In the genomic region with DNA sequence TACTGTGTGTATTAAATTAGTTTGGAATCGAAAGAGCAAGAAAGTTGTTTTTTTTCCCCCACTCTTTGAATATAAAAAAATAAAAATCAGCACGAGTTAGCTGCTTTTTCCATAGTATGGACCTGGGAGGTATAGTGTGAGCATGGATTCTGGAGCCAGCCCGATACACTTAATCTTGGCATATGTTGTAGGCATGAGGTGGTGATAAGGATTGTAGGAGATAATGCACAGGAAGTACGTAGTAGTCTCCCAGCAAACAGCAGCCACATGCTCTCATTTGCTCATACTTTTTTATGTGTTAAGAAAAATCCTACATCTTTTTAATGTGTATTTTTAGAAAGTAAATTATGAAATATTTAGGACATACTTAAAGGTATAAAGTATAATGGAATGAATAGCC, we compare ENCODE assay signal across 15 cellular contexts. TPM values are rescaled to one million over a fixed set of nuclear protein-coding genes. Genes with fewer than 3 reads are reported as not detected.
DNase-seq lines count a peak whose midpoint lies in the region; ATAC-seq and TF ChIP-seq lines count a peak whose summit lies in the region.
"Had no signal": no experiment of that assay in that cellular context is flagged by ENCODE, and none has a peak within 500 bp of the region (broad histone marks: within the 10 kb centered on the region; RNA-seq: fewer than 3 reads in every experiment).

No MANE protein-coding gene starts in this region.

- H3K4me1 ChIP-seq in CD4-positive, CD25-positive, alpha-beta regulatory T cell (ENCODE audit: control insufficient read depth, insufficient read depth, low read length, poor library complexity, severe bottlenecking): peaks cover 23% of the 10 kb centered on the region

- peaks cover 5 to 34% (median 23%) of the 10 kb centered on the region in 4 donors for H3K4me1 Mint-ChIP-seq in CD4-positive, CD25-positive, alpha-beta regulatory T cell
- peaks cover 17% of the 10 kb centered on the region for H3K4me1 Mint-ChIP-seq in activated naive CD8-positive, alpha-beta T cell (ENCODE audit: low read depth)
- H3K4me1 Mint-ChIP-seq in nephron: peaks cover 10% of the 10 kb centered on the region

- H3K27ac Mint-ChIP-seq in CD4-positive, CD25-positive, alpha-beta regulatory T cell: peak overlapping the region; percentile 62 to 100 (median 63)
- peak overlapping the region; percentile 99 for H3K27ac Mint-ChIP-seq in activated naive CD8-positive, alpha-beta T cell
- H3K27ac Mint-ChIP-seq in nephron: peak overlapping the region; percentile 45 to 100 (median 59)
- H3K27ac Mint-ChIP-seq: activated CD4-positive, alpha-beta T cell treated with anti-CD3 and anti-CD28 coated beads, Interleukin-2, amount 10 ng/mL, durations not matched to agents 24 days and 14 days had no signal

- no peaks in the 10 kb centered on the region for H3K9me3 Mint-ChIP-seq in CD4-positive, CD25-positive, alpha-beta regulatory T cell
- no peaks in the 10 kb centered on the region for H3K9me3 Mint-ChIP-seq in activated naive CD8-positive, alpha-beta T cell (ENCODE audit: low read depth)
- peaks cover 2% of the 10 kb centered on the region for H3K9me3 Mint-ChIP-seq in nephron
- H3K9me3 Mint-ChIP-seq: activated CD4-positive, alpha-beta T cell treated with anti-CD3 and anti-CD28 coated beads, Interleukin-2, amount 10 ng/mL, durations not matched to agents 24 days and 14 days; T-helper 2 cell treated with Interferon-gamma antibody and Interleukin-4, amounts not matched to agents 5 μg/mL and 100 μg/mL, for 36 hours had no signal

- H3K4me3 ChIP-seq in CD4-positive, CD25-positive, alpha-beta regulatory T cell (ENCODE audit: low read depth, low read length): no peak overlapping the region
- H3K4me3 ChIP-seq: cardiac muscle cell, GM12878 had no signal

- H3K27me3 ChIP-seq in CD4-positive, CD25-positive, alpha-beta regulatory T cell (ENCODE audit: control insufficient read depth, insufficient read depth, low read length): no peaks in the 10 kb centered on the region
- H3K27me3 ChIP-seq: cardiac muscle cell had no signal

- H3K4me3 Mint-ChIP-seq in CD4-positive, CD25-positive, alpha-beta regulatory T cell: peak overlapping the region in 2 of 4 donors; percentile 60 to 61
- peak overlapping the region; percentile 5 for H3K4me3 Mint-ChIP-seq in activated naive CD8-positive, alpha-beta T cell
- H3K4me3 Mint-ChIP-seq in nephron: peak overlapping the region; percentile 25 to 64 (median 51)
- H3K4me3 Mint-ChIP-seq: activated CD4-positive, alpha-beta T cell treated with anti-CD3 and anti-CD28 coated beads, Interleukin-2, amount 10 ng/mL, durations not matched to agents 24 days and 14 days had no signal

- H3K36me3 ChIP-seq in CD4-positive, CD25-positive, alpha-beta regulatory T cell (ENCODE audit: control insufficient read depth, insufficient read depth, low read length): no peaks in the 10 kb centered on the region
- H3K36me3 ChIP-seq: cardiac muscle cell had no signal

- no peak for DNase-seq in CD4-positive, CD25-positive, alpha-beta regulatory T cell
- DNase-seq in GM20000 (ENCODE audit: low spot score) (no peak), HuH-7 (ENCODE audit: low spot score) (no peak)
- DNase-seq: activated CD4-positive, alpha-beta T cell treated with anti-CD3 and anti-CD28 coated beads, Interleukin-2, amount 10 ng/mL, durations not matched to agents 24 days and 14 days; activated effector memory CD4-positive, alpha-beta T cell treated with anti-CD3 and anti-CD28 coated beads, Interleukin-2, amount 50 U/mL, for 16 hours; NCI-H526; stimulated activated naive CD4-positive, alpha-beta T cell treated with Interleukin-2 at 50 U/mL for 16 hours had no signal

- ATAC-seq in CD4-positive, CD25-positive, alpha-beta regulatory T cell (ENCODE audit: low read depth in 2 of 2): no peak
- ATAC-seq in HG03432 (IDR thresholded peaks at IDR 0.05; ENCODE audit: unreplicated experiment): no peak
- ATAC-seq: GM12878 had no signal

- H3K36me3 Mint-ChIP-seq in CD4-positive, CD25-positive, alpha-beta regulatory T cell: no peaks in the 10 kb centered on the region
- H3K36me3 Mint-ChIP-seq in activated naive CD8-positive, alpha-beta T cell: no peaks in the 10 kb centered on the region
- no peaks in the 10 kb centered on the region for H3K36me3 Mint-ChIP-seq in nephron (ENCODE audit: low read depth)

- no peaks in the 10 kb centered on the region for H3K9me3 ChIP-seq in CD4-positive, CD25-positive, alpha-beta regulatory T cell (ENCODE audit: control insufficient read depth in 2 of 2, low read length in 2 of 2)

- peaks cover 6% of the 10 kb centered on the region for H3K27me3 Mint-ChIP-seq in CD4-positive, CD25-positive, alpha-beta regulatory T cell
- no peaks in the 10 kb centered on the region for H3K27me3 Mint-ChIP-seq in activated naive CD8-positive, alpha-beta T cell
- peaks cover 4% of the 10 kb centered on the region for H3K27me3 Mint-ChIP-seq in nephron (ENCODE audit: low read depth)
- H3K27me3 Mint-ChIP-seq: activated CD4-positive, alpha-beta T cell treated with anti-CD3 and anti-CD28 coated beads, Interleukin-2, amount 10 ng/mL, durations not matched to agents 24 days and 14 days had no signal

- H3K27ac ChIP-seq in 22Rv1: peak overlapping the region; percentile 92; the same call in 1 of the 2 replicates
- H3K27ac ChIP-seq in CD4-positive, CD25-positive, alpha-beta regulatory T cell (ENCODE audit: insufficient read depth, low read length, poor library complexity, severe bottlenecking): peak overlapping the region; percentile 100
- H3K27ac ChIP-seq: C4-2B had no signal

- TF ChIP-seq CTCF in 22Rv1 (IDR thresholded peaks at IDR 0.05) (no peak), nephron (IDR thresholded peaks at IDR 0.05; ENCODE audit: unreplicated experiment in 3 of 3) (no peak), GM20000 (IDR thresholded peaks at IDR 0.05; ENCODE audit: extremely low read depth, missing control alignments) (no peak)

RNA-seq across cellular contexts. Expression of gene DNAJC27, which starts 2.1 kb away (rescaled TPM):
- total RNA-seq in CD4-positive, CD25-positive, alpha-beta regulatory T cell: 14.6 TPM
- polyA plus RNA-seq in CD4-positive, CD25-positive, alpha-beta regulatory T cell: 1 to 10 TPM; 2.7 to 7.3 (median 5.4) TPM

RNA-seq across cellular contexts. Expression of gene ADCY3, which starts 53.8 kb away (rescaled TPM):
- total RNA-seq in CD4-positive, CD25-positive, alpha-beta regulatory T cell: 67.6 TPM
- 10 to 100 TPM in 2 of 4 donors, 1 to 10 TPM in 2; 3.8 to 12.8 (median 7.5) TPM for polyA plus RNA-seq in CD4-positive, CD25-positive, alpha-beta regulatory T cell
